11 cellular contexts compared by ENCODE assay signal in the genomic region with DNA sequence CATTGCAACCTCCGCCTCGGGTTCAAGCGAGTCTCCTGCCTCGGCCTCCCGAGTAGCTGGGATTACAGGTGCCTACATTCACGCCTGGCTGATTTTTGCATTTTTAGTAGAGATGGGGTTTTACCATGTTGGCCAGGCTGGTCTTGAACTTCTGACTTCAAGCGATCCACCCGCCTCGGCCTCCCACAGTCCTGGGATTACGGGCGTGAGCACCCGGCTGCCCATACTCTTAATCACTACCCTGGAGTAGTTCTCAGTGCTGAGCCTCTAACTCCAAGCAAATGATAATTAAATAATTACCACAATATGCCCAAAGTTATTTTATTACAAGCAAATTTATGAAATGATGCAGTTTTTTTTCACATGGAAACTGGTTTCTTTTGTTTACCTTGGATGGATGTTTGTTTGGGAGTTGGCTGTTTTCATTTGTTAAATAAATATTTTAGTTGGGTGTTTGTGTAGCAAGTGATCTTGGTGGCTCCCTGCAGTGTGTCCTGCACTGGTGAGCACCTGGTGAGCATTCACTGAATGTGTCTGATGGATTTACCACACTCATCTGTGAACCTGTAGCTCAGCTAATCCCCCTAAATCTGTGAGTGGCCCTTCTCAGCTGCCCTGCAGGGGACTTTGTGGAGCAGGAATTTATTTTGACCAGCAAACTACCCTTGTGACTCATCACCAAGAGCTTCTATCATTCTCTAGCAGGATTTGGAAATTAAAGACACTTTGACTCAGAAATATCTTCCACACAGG.
DNase-seq lines count a peak whose midpoint lies in the region; ATAC-seq lines count a peak whose summit lies in the region.
"Had no signal": no experiment of that assay in that cellular context is flagged by ENCODE, and none has a peak within 500 bp of the region (broad histone marks: within the 10 kb centered on the region; RNA-seq: fewer than 3 reads in every experiment).

No MANE protein-coding gene starts in this region.

- ATAC-seq in GM18519 (IDR thresholded peaks at IDR 0.05; ENCODE audit: low FRiP score, unreplicated experiment) (no peak), GM18868 (IDR thresholded peaks at IDR 0.05; ENCODE audit: unreplicated experiment) (no peak)
- ATAC-seq: natural killer cell treated with Interleukin-12 subunit alpha and Interleukin-12 subunit beta and Interleukin-15 and Interleukin-18, amount 100 ng/mL, for 72 hours had no signal

- DNase-seq in EL = peak; percentile 77
- DNase-seq in NCI-H774 (lab: John Stamatoyannopoulos, UW) = peak; percentile 51
- peak; percentile 66 for DNase-seq in fibroblast of peridontal ligament (ENCODE audit: extremely low read depth)
- DNase-seq in smooth muscle cell of the brain vasculature (ENCODE audit: low read depth, low spot score) = peak; percentile 81
- DNase-seq in stimulated activated CD4-positive, alpha-beta T cell treated with anti-CD3 and anti-CD28 coated beads, Interleukin-15, amount 100 ng/mL, for 24 hours = no peak
- DNase-seq: activated T-cell treated with anti-CD3 and anti-CD28 coated beads for 4 hours; NCI-H2029 treated with DMSO at 0.1 percent for 48 hours; stimulated activated CD4-positive, alpha-beta T cell treated with anti-CD3 and anti-CD28 coated beads, Interleukin-12 subunit alpha, Interleukin-12 subunit beta, amount 100 ng/mL, for 4 hours had no signal
